Comparison of ENCODE assay signal across 8 cellular contexts in genomic region chr12:112979281-112979680, GRCh38. TPM values are rescaled to one million over a fixed set of nuclear protein-coding genes. Genes with fewer than 3 reads are reported as not detected.
DNase-seq lines count a peak whose midpoint lies in the region; ATAC-seq and TF ChIP-seq lines count a peak whose summit lies in the region.

No MANE protein-coding gene starts in this region.

- peaks cover 3% of the 10 kb centered on the region; the same call in 1 of the 2 replicates for H3K9me3 ChIP-seq in OCI-LY1 (ENCODE audit: low read length)
- no peaks in the 10 kb centered on the region for H3K9me3 ChIP-seq in body of pancreas
- H3K9me3 ChIP-seq in A673 (ENCODE audit: low read depth, low read length, poor library complexity, severe bottlenecking), result peaks cover 2% of the 10 kb centered on the region

- BruUV-seq in A673 (replicated peaks; lab: Mats Ljungman, UMichigan), result no TSS peak

- H3K9me2 ChIP-seq in OCI-LY1 (ENCODE audit: low read depth, low read length), result no peaks in the 10 kb centered on the region

- peak overlapping the region; percentile 69 for H3K27ac ChIP-seq in OCI-LY1 (ENCODE audit: low read depth, low read length, poor library complexity, severe bottlenecking)
- peak overlapping the region in 2 of 4 donors; percentile 70 to 80 for H3K27ac ChIP-seq in body of pancreas
- H3K27ac ChIP-seq in A673 (ENCODE audit: low read depth, low read length, poor library complexity, severe bottlenecking), result no peak overlapping the region

- H3K9ac ChIP-seq in OCI-LY1 (ENCODE audit: low read length), result peak overlapping the region; percentile 67

- 0 out of 2 replicates have a peak, but pooled peaks cover 5% of the 10 kb centered on the region for H3K79me2 ChIP-seq in OCI-LY1 (ENCODE audit: insufficient read depth, low read length)

- ATAC-seq in GM18505 (IDR thresholded peaks at IDR 0.05; ENCODE audit: unreplicated experiment) (no peak), body of pancreas (peak; percentile 33), sciatic nerve (peak; percentile 67), GM21360 (IDR thresholded peaks at IDR 0.05; ENCODE audit: unreplicated experiment) (no peak)

- H3K27me3 ChIP-seq in OCI-LY1 (ENCODE audit: insufficient read depth, low read length) (no peaks in the 10 kb centered on the region), body of pancreas (no peaks in the 10 kb centered on the region), A673 (replicated peaks; ENCODE audit: insufficient read depth, low read depth, low read length, poor library complexity) (no peaks in the 10 kb centered on the region)

- POLR2A ChIA-PET in A673 (lab: Charles Lee; ENCODE audit: low non-redundant PET), result no interaction called here

- no peaks in the 10 kb centered on the region for H3F3A ChIP-seq in OCI-LY1 (ENCODE audit: insufficient read depth, low read length)

- H3K4me3 ChIP-seq in OCI-LY1 (ENCODE audit: low read depth, low read length, poor library complexity, severe bottlenecking) (peak overlapping the region; percentile 66), body of pancreas (no peak overlapping the region), A673 (ENCODE audit: low read depth, low read length, poor library complexity, severe bottlenecking) (no peak overlapping the region)

- 49 to 57% methylated on average over 4 of the region's 4 CpGs for WGBS in body of pancreas, 2 donors

- peak overlapping the region; percentile 71 for H3K4me2 ChIP-seq in OCI-LY1 (ENCODE audit: low read length)

- no peaks in the 10 kb centered on the region for H3K36me3 ChIP-seq in OCI-LY1 (ENCODE audit: insufficient read depth, low read length)
- no peaks in the 10 kb centered on the region for H3K36me3 ChIP-seq in body of pancreas (replicated peaks in 1 of 2; ENCODE audit: insufficient read depth in 1 of 2, low read depth in 2 of 2)
- H3K36me3 ChIP-seq in A673 (ENCODE audit: insufficient read depth, low read length, poor library complexity, severe bottlenecking), result no peaks in the 10 kb centered on the region

- DNase-seq in body of pancreas, result no peak
- no peak for DNase-seq in sciatic nerve (ENCODE audit: low spot score)
- no peak for DNase-seq in AG08396 (ENCODE audit: low spot score)
- DNase-seq in A673 (ENCODE audit: low spot score), result no peak
- DNase-seq in SKM-1 treated with dmso at 0.1 percent for 144 hours (lab: John Stamatoyannopoulos, UW; ENCODE audit: unreplicated experiment), result no peak

- intact Hi-C loops in body of pancreas (cut with DNase I) (no loop called here), sciatic nerve (cut with DNase I) (no loop called here), A673 (cut with micrococcal nuclease; ENCODE audit: unreplicated experiment) (no loop called here)

- H4K20me1 ChIP-seq in OCI-LY1 (ENCODE audit: insufficient read depth, low read length), result no peaks in the 10 kb centered on the region

- TF ChIP-seq CTCF in OCI-LY1 (IDR thresholded peaks at IDR 0.05; ENCODE audit: low read length) (no peak), body of pancreas (IDR thresholded peaks at IDR 0.05) (no peak), A673 (conservative IDR thresholded peaks at IDR 0.05; ENCODE audit: low read depth, low read length) (no peak)

- H2AFZ ChIP-seq in OCI-LY1 (ENCODE audit: low read length), result no peak overlapping the region; the same call in 1 of the 2 replicates

- H3K4me1 ChIP-seq in OCI-LY1 (ENCODE audit: insufficient read depth, low read length, severe bottlenecking), result peaks cover 33% of the 10 kb centered on the region
- H3K4me1 ChIP-seq in body of pancreas, result no peaks in the 10 kb centered on the region
- no peaks in the 10 kb centered on the region for H3K4me1 ChIP-seq in A673 (ENCODE audit: insufficient read depth, low read length, poor library complexity, severe bottlenecking)

- TF ChIP-seq POLR2A in GM18505 (IDR thresholded peaks at IDR 0.05; ENCODE audit: borderline replicate concordance, extremely low read depth, insufficient read depth, insufficient read length) (peak; percentile 80), body of pancreas (IDR thresholded peaks at IDR 0.05) (no peak)

- CTCF ChIA-PET in A673 (lab: Charles Lee), result no interaction called here

RNA-seq across cellular contexts. Expression of gene OAS2, which starts 1.0 kb away (rescaled TPM):
- 1 to 10 TPM; 1.6 to 2.3 TPM for total RNA-seq in body of pancreas
- total RNA-seq in sciatic nerve, result 8.4 TPM
- not detected in 2 replicates for total RNA-seq in A673 (2021)

RNA-seq across cellular contexts. Expression of gene OAS3, which starts 41.0 kb away (rescaled TPM):
- 10 to 100 TPM in 1 of 2 donors, 1 to 10 TPM in 1; 2.3 to 18.1 TPM for total RNA-seq in body of pancreas
- total RNA-seq in sciatic nerve, result 10.0 TPM
- 36.9 and 42.6 TPM in 2 replicates for total RNA-seq in A673 (2021)

Comparison
In these comparisons a context has a peak if more than half of its experiments do, and no peak if none do; other contexts are left out.
1. ATAC-seq: peak in body of pancreas (single experiment) and sciatic nerve (single experiment); none in GM18505 (single experiment) and GM21360 (single experiment).